ENCODE assay signal across 24 cellular contexts in genomic region chr4:41784191-41784979, GRCh38.
"Had no signal": no experiment of that assay in that cellular context is flagged by ENCODE, and none has a peak within 500 bp of the region (broad histone marks: within the 10 kb centered on the region; RNA-seq: fewer than 3 reads in every experiment).

No MANE protein-coding gene starts in this region.

- FAIRE-seq: endothelial cell of umbilical vein, TTC549 had no signal

- ATAC-seq: activated CD4-positive, CD25-positive, alpha-beta regulatory T cell treated with anti-CD3 and anti-CD28 coated beads, Interleukin-2, amount 50 U/mL, for 24 hours; activated naive CD8-positive, alpha-beta T cell treated with anti-CD3 and anti-CD28 coated beads, Interleukin-2, amount 50 U/mL, for 24 hours; heart right ventricle; left lobe of liver; lower lobe of right lung; natural killer cell; upper lobe of right lung had no signal

- DNase-seq: activated CD4-positive, alpha-beta memory T cell treated with anti-CD3 and anti-CD28 coated beads for 36 hours; activated CD4-positive, alpha-beta T cell treated with anti-CD3 and anti-CD28 coated beads for 48 hours; activated CD8-positive, alpha-beta memory T cell treated with anti-CD3 and anti-CD28 coated beads, Interleukin-2, amount 50 U/mL, for 48 hours; activated gamma-delta T cell treated with Interleukin-2 at 50 U/mL for 16 hours; activated naive CD8-positive, alpha-beta T cell treated with anti-CD3 and anti-CD28 coated beads, Interleukin-2, amount 50 U/mL, for 24 hours; activated T-cell treated with anti-CD3 and anti-CD28 coated beads, Interleukin-2, amount 50 U/mL, for 24 hours; amygdala; caudate nucleus; heart right ventricle; kidney glomerular epithelial cell; lower lobe of right lung; mesenchymal stem cell; natural killer cell; occipital lobe; stimulated activated CD4-positive, alpha-beta T cell treated with anti-CD3 and anti-CD28 coated beads, Interleukin-15, amount 100 ng/mL, for 24 hours; stimulated activated CD4-positive, alpha-beta T cell treated with anti-CD3 and anti-CD28 coated beads, Interleukin-2, amount 100 ng/mL, for 24 hours; stimulated activated naive CD4-positive, alpha-beta T cell; T-helper 9 cell; tibial artery; upper lobe of right lung had no signal
